ENCODE assay signal across 2 cellular contexts in the genomic region with DNA sequence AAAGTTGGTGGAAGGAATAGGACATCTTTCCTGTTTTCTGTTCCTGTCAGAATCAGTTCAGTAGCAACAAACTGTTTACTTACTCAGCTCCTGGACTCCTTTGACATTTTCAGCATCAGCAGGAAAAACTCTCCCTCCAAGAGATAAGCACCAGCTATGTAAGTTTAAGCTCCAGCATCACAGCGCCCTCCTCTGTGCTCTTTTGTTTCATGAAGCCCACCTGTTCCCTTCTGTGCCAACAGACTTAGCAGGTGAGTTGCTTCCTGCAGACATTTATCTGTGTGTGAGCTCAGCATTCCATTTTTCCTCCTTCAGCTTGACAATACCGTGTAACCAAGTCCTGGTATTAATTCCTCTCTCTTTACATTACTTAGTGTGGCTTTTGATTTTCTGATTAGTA.
A peak's percentile ranks its signal among the peaks of the same experiment; 100 is the strongest.
TF ChIP-seq lines count a peak whose summit lies in the region.

No MANE protein-coding gene starts in this region.

TF ChIP-seq in H1, 55 proteins besides CTCF, POLR2A, EP300 and RAD21 (continued from another document):
- TF ChIP-seq CHD2 (IDR thresholded peaks at IDR 0.05; ENCODE audit: low read length): no peak

TF ChIP-seq in neural cell, 6 proteins besides CTCF, POLR2A, EP300 and RAD21:
- TF ChIP-seq EZH2 (IDR thresholded peaks at IDR 0.05; ENCODE audit: borderline replicate concordance, insufficient read depth, low read length, poor library complexity, severe bottlenecking) (no peak), POLR2AphosphoS5 (IDR thresholded peaks at IDR 0.05) (no peak), SMC3 (conservative IDR thresholded peaks at IDR 0.05; ENCODE audit: poor library complexity) (peak; percentile 45), MXI1 (conservative IDR thresholded peaks at IDR 0.05; ENCODE audit: poor library complexity, severe bottlenecking) (no peak)
